In genomic region chr3:129180461-129180860, GRCh38 we compare ENCODE assay signal across 9 cellular contexts. TPM values are rescaled to one million over a fixed set of nuclear protein-coding genes. Genes with fewer than 3 reads are reported as not detected.
DNase-seq lines count a peak whose midpoint lies in the region; ATAC-seq and TF ChIP-seq lines count a peak whose summit lies in the region.
"Had no signal": no experiment of that assay in that cellular context is flagged by ENCODE, and none has a peak within 500 bp of the region (broad histone marks: within the 10 kb centered on the region; RNA-seq: fewer than 3 reads in every experiment).

No MANE protein-coding gene starts in this region.

- intact Hi-C loops in Panc1 (cut with micrococcal nuclease; ENCODE audit: unreplicated experiment) (loop anchor here (5.0 kb wide), 2 partner anchors 47 to 67 kb away; partner anchors contain the start of gene COPG1), sigmoid colon (cut with DNase I) (loop anchor here (5.0 kb wide), 1 partner anchor 47 kb away; no protein-coding TSS in a partner anchor), testis (cut with DNase I; ENCODE audit: low total_unique reads) (no loop called here)

- H3K36me3 ChIP-seq in GM06990 (ENCODE audit: control insufficient read depth, insufficient read depth, low read length) = peaks cover 2% of the 10 kb centered on the region; the same call in 1 of the 2 replicates
- H3K36me3 ChIP-seq in Panc1 (ENCODE audit: control insufficient read depth, insufficient read depth, low read length) = peaks cover 16% of the 10 kb centered on the region
- peaks cover 0 to 21% (median 8%) of the 10 kb centered on the region in 4 donors for H3K36me3 ChIP-seq in sigmoid colon
- no peaks in the 10 kb centered on the region for H3K36me3 ChIP-seq in testis (ENCODE audit: low read depth, missing control alignments)

- POLR2A ChIA-PET in Panc1 (lab: Charles Lee) = interaction anchor here (0.6 kb wide), 3 partner anchors 12 to 60 kb away, joined by 3 to 10 read pairs (median 4); no protein-coding TSS in a partner anchor

- in situ Hi-C loops in Panc1 (cut with HindIII; ENCODE audit: low pct_unique_long_range_greater_than_20kb, low sequenced_read_pairs) = no loop called here

- H3K9me3 ChIP-seq in Panc1 (ENCODE audit: control insufficient read depth, insufficient read depth, low read depth, low read length) (no peaks in the 10 kb centered on the region), sigmoid colon (no peaks in the 10 kb centered on the region), testis (no peaks in the 10 kb centered on the region)
- H3K9me3 ChIP-seq: SJCRH30 had no signal

- WGBS in sigmoid colon, 2 donors = 34 to 51% methylated on average over 1 of the region's 1 CpG
- WGBS in testis, 2 donors = 31 to 41% methylated on average over 1 of the region's 1 CpG

- H3K4me1 ChIP-seq in Panc1 (ENCODE audit: control insufficient read depth, insufficient read depth, low read length) (peaks cover 27% of the 10 kb centered on the region), sigmoid colon (peaks cover 0 to 85% (median 75%) of the 10 kb centered on the region in 4 donors), testis (peaks cover 37% of the 10 kb centered on the region)

- H3K27ac ChIP-seq in Panc1 (ENCODE audit: low read length) = peak overlapping the region; percentile 91
- H3K27ac ChIP-seq in sigmoid colon = peak overlapping the region; percentile 99
- H3K27ac ChIP-seq in testis = peak overlapping the region in 1 of 2 donors; percentile 36

- TF ChIP-seq CTCF in GM06990 (IDR thresholded peaks at IDR 0.05; ENCODE audit: insufficient read depth, low read length, poor library complexity, severe bottlenecking) (no peak), Panc1 (IDR thresholded peaks at IDR 0.05) (no peak), epithelial cell of proximal tubule (conservative IDR thresholded peaks at IDR 0.05; ENCODE audit: low read depth, low read length) (no peak), sigmoid colon (IDR thresholded peaks at IDR 0.05) (no peak), testis (IDR thresholded peaks at IDR 0.05) (no peak)

- TF ChIP-seq EP300 in sigmoid colon (IDR thresholded peaks at IDR 0.05) = no peak

- ATAC-seq in Panc1 (no peak), HG03175 (IDR thresholded peaks at IDR 0.05; ENCODE audit: unreplicated experiment) (no peak), HG03135 (IDR thresholded peaks at IDR 0.05; ENCODE audit: unreplicated experiment) (no peak)

- CTCF ChIA-PET in Panc1 (lab: Charles Lee) = interaction anchor here (0.7 kb wide), 1 partner anchor 69 kb away, joined by 13 read pairs; no protein-coding TSS in a partner anchor

- TSS peak; percentile 5 for BruUV-seq in Panc1 (replicated peaks; lab: Mats Ljungman, UMichigan)

- TF ChIP-seq POLR2A in sigmoid colon (IDR thresholded peaks at IDR 0.05) (no peak), testis (IDR thresholded peaks at IDR 0.05) (no peak)

- DNase-seq in GM06990 (ENCODE audit: extremely low read depth, insufficient read length) = no peak
- no peak for DNase-seq in Panc1 (ENCODE audit: low read depth, low spot score)
- no peak for DNase-seq in epithelial cell of proximal tubule (ENCODE audit: low read depth)
- no peak for DNase-seq in sigmoid colon
- no peak for DNase-seq in NCI-H2081 treated with DMSO at 0.1 percent for 48 hours (lab: John Stamatoyannopoulos, UW)
- no peak for DNase-seq in testis
- DNase-seq: SJCRH30 had no signal

- no peaks in the 10 kb centered on the region for H3K27me3 ChIP-seq in GM06990 (replicated peaks; ENCODE audit: control insufficient read depth, insufficient read depth, low read length)
- no peaks in the 10 kb centered on the region for H3K27me3 ChIP-seq in Panc1 (ENCODE audit: control insufficient read depth, insufficient read depth, low read length)
- H3K27me3 ChIP-seq in sigmoid colon = no peaks in the 10 kb centered on the region
- no peaks in the 10 kb centered on the region for H3K27me3 ChIP-seq in testis
- H3K27me3 ChIP-seq: SJCRH30 had no signal

- peak overlapping the region; percentile 100 for H3K4me3 ChIP-seq in GM06990 (replicated peaks; ENCODE audit: low read depth, low read length)
- peak overlapping the region; percentile 76 for H3K4me3 ChIP-seq in Panc1 (ENCODE audit: low read depth in 2 of 2, low read length in 2 of 2)
- peak overlapping the region; percentile 0 for H3K4me3 ChIP-seq in epithelial cell of proximal tubule (ENCODE audit: low read depth, low read length)
- H3K4me3 ChIP-seq in sigmoid colon = peak overlapping the region in 3 of 4 donors; percentile 10 to 87 (median 82)
- no peak overlapping the region for H3K4me3 ChIP-seq in testis
- H3K4me3 ChIP-seq: SJCRH30 had no signal

RNA-seq across cellular contexts. Expression of gene CNBP, which starts 3.2 kb away (rescaled TPM):
- total RNA-seq in Panc1 (2021; ENCODE audit: unreplicated experiment) (355 TPM), epithelial cell of proximal tubule (292 and 372 TPM in 2 replicates), sigmoid colon (100 to 1,000 TPM; 398 to 687 (median 623) TPM), testis (100 to 1,000 TPM; 248 to 291 TPM)
- polyA plus RNA-seq in Panc1 (2012; ENCODE audit: insufficient read length) = 390 TPM
- polyA plus RNA-seq in sigmoid colon (100 to 1,000 TPM; 251 to 392 (median 343) TPM), testis (ENCODE audit: insufficient read depth, low read depth, low replicate concordance) (295 TPM)

RNA-seq across cellular contexts. Expression of gene ISY1, which starts 19.6 kb away (rescaled TPM):
- total RNA-seq in Panc1 (2021; ENCODE audit: unreplicated experiment) = 45.7 TPM
- polyA plus RNA-seq in Panc1 (2012; ENCODE audit: insufficient read length) = 53.6 TPM
- 7.8 and 33.1 TPM in 2 replicates for total RNA-seq in epithelial cell of proximal tubule
- 10 to 100 TPM; 18.0 to 26.0 (median 22.5) TPM for total RNA-seq in sigmoid colon
- 10 to 100 TPM; 25.2 to 31.2 (median 28.2) TPM for polyA plus RNA-seq in sigmoid colon
- 10 to 100 TPM; 19.4 to 21.0 TPM for total RNA-seq in testis
- polyA plus RNA-seq in testis (ENCODE audit: insufficient read depth, low read depth, low replicate concordance) = 20.7 TPM

RNA-seq across cellular contexts. Expression of gene RAB43, which starts 58.9 kb away (rescaled TPM):
- total RNA-seq in Panc1 (2021; ENCODE audit: unreplicated experiment) (27.7 TPM), epithelial cell of proximal tubule (14.5 and 22.4 TPM in 2 replicates), sigmoid colon (1 to 10 TPM; 2.8 to 5.8 (median 4.0) TPM), testis (10 to 100 TPM; 27.2 to 28.2 TPM)
- polyA plus RNA-seq in Panc1 (2012; ENCODE audit: insufficient read length) = 30.0 TPM
- polyA plus RNA-seq in sigmoid colon (10 to 100 TPM in 2 of 3 donors, 1 to 10 TPM in 1; 9.6 to 31.3 (median 10.9) TPM), testis (ENCODE audit: insufficient read depth, low read depth, low replicate concordance) (12.4 TPM)

Comparison
In these comparisons a context has a peak if more than half of its experiments do, and no peak if none do; other contexts are left out.
1. H3K4me3 ChIP-seq: peak in GM06990 (single experiment), Panc1 (2 of 2), epithelial cell of proximal tubule (single experiment) and sigmoid colon (3 of 4); none in testis (0 of 2).